ENCODE assay signal across 15 cellular contexts in genomic region chr2:207506426-207506825, GRCh38.
A peak's percentile ranks its signal among the peaks of the same experiment; 100 is the strongest.
DNase-seq lines count a peak whose midpoint lies in the region; TF ChIP-seq lines count a peak whose summit lies in the region.
"Had no signal": no experiment of that assay in that cellular context is flagged by ENCODE, and none has a peak within 500 bp of the region (broad histone marks: within the 10 kb centered on the region; RNA-seq: fewer than 3 reads in every experiment).

No MANE protein-coding gene starts in this region.

- H3K27me3 Mint-ChIP-seq in activated naive CD4-positive, alpha-beta T cell treated with anti-CD3 and anti-CD28 coated beads, Interleukin-2, amount 10 ng/mL, durations not matched to agents 7 days and 5 days: no peaks in the 10 kb centered on the region

- intact Hi-C loops in tibial artery (cut with DNase I; ENCODE audit: low total_unique reads): no loop called here

- H4K20me1 ChIP-seq in MM.1S (ENCODE audit: insufficient read depth, low read length): no peaks in the 10 kb centered on the region

- no peaks in the 10 kb centered on the region for H3K36me3 ChIP-seq in MM.1S (replicated peaks; ENCODE audit: insufficient read depth, low read length)
- no peaks in the 10 kb centered on the region for H3K36me3 ChIP-seq in brain microvascular endothelial cell (replicated peaks)
- H3K36me3 ChIP-seq in tibial artery: no peaks in the 10 kb centered on the region
- H3K36me3 ChIP-seq: cardiac muscle cell, upper lobe of left lung had no signal

- CTCF ChIA-PET in activated naive CD4-positive, alpha-beta T cell treated with anti-CD3 and anti-CD28 coated beads, Interleukin-2, amount 10 ng/mL, durations not matched to agents 7 days and 5 days (lab: Charles Lee): interaction anchor here (1.0 to 1.1 kb wide), 4 partner anchors 10 to 724 kb away, joined by 3 read pairs; no protein-coding TSS in a partner anchor

- H3K27ac ChIP-seq in MM.1S (ENCODE audit: low read length) (no peak overlapping the region), brain microvascular endothelial cell (peak overlapping the region; percentile 44), tibial artery (peak overlapping the region; percentile 41 to 67)
- H3K27ac ChIP-seq: cardiac muscle cell, upper lobe of left lung had no signal

- no peak overlapping the region for H2AFZ ChIP-seq in MM.1S (ENCODE audit: low read length)

- H3K4me3 ChIP-seq in MM.1S (ENCODE audit: low read length) (no peak overlapping the region), brain microvascular endothelial cell (ENCODE audit: low read depth, low read length) (no peak overlapping the region), tibial artery (no peak overlapping the region)
- H3K4me3 ChIP-seq: cardiac muscle cell, upper lobe of left lung had no signal

- peak overlapping the region; percentile 16 for H3K4me3 Mint-ChIP-seq in activated naive CD4-positive, alpha-beta T cell treated with anti-CD3 and anti-CD28 coated beads, Interleukin-2, amount 10 ng/mL, durations not matched to agents 7 days and 5 days

- no peak for DNase-seq in activated naive CD4-positive, alpha-beta T cell treated with anti-CD3 and anti-CD28 coated beads, Interleukin-2, amount 10 ng/mL, durations not matched to agents 7 days and 5 days
- DNase-seq in activated naive CD4-positive, alpha-beta T cell treated with Interleukin-2 at 50 U/mL for 16 hours: no peak
- DNase-seq in MM.1S (peak; percentile 23), brain microvascular endothelial cell (no peak), tibial artery (no peak), NCI-H2171 treated with DMSO at 0.1 percent for 48 hours (lab: John Stamatoyannopoulos, UW) (no peak), activated gamma-delta T cell treated with Interleukin-2 at 50 U/mL for 16 hours (no peak), pons (ENCODE audit: low spot score) (no peak)
- DNase-seq: activated CD8-positive, alpha-beta memory T cell treated with anti-CD3 and anti-CD28 coated beads for 24 hours; midbrain; NCI-H1417 treated with DMSO at 0.1 percent for 48 hours; NCI-H82; retina had no signal

- no peak overlapping the region for H3K4me2 ChIP-seq in MM.1S (ENCODE audit: low read depth, low read length)

- peaks cover 55% of the 10 kb centered on the region for H3K4me1 Mint-ChIP-seq in activated naive CD4-positive, alpha-beta T cell treated with anti-CD3 and anti-CD28 coated beads, Interleukin-2, amount 10 ng/mL, durations not matched to agents 7 days and 5 days

- no peaks in the 10 kb centered on the region for H3K79me2 ChIP-seq in MM.1S (ENCODE audit: low read length)

- TF ChIP-seq CTCF in MM.1S (IDR thresholded peaks at IDR 0.05; ENCODE audit: low read length) (no peak), brain microvascular endothelial cell (IDR thresholded peaks at IDR 0.05; ENCODE audit: low read depth, low read length, missing control alignments) (no peak), tibial artery (IDR thresholded peaks at IDR 0.05) (no peak)

- no peaks in the 10 kb centered on the region for H3K9me3 Mint-ChIP-seq in activated naive CD4-positive, alpha-beta T cell treated with anti-CD3 and anti-CD28 coated beads, Interleukin-2, amount 10 ng/mL, durations not matched to agents 7 days and 5 days

- peak overlapping the region; percentile 79 for H3K27ac Mint-ChIP-seq in activated naive CD4-positive, alpha-beta T cell treated with anti-CD3 and anti-CD28 coated beads, Interleukin-2, amount 10 ng/mL, durations not matched to agents 7 days and 5 days

- H3K27me3 ChIP-seq in MM.1S (replicated peaks; ENCODE audit: insufficient read depth, low read length) (no peaks in the 10 kb centered on the region), brain microvascular endothelial cell (replicated peaks) (no peaks in the 10 kb centered on the region), tibial artery (no peaks in the 10 kb centered on the region)
- H3K27me3 ChIP-seq: cardiac muscle cell, upper lobe of left lung had no signal

- H3K4me1 ChIP-seq in MM.1S (ENCODE audit: low read length) (peaks cover 13% of the 10 kb centered on the region), tibial artery (peaks cover 0 to 37% (median 27%) of the 10 kb centered on the region in 4 donors)

- no peaks in the 10 kb centered on the region for H3K36me3 Mint-ChIP-seq in activated naive CD4-positive, alpha-beta T cell treated with anti-CD3 and anti-CD28 coated beads, Interleukin-2, amount 10 ng/mL, durations not matched to agents 7 days and 5 days

- in situ Hi-C loops in brain microvascular endothelial cell (cut with HindIII; ENCODE audit: low pct_ligation_motif_present, low sequenced_read_pairs): no loop called here

- H3F3A ChIP-seq in MM.1S (ENCODE audit: insufficient read depth, low read length): no peaks in the 10 kb centered on the region

- no peak overlapping the region for H3K9ac ChIP-seq in MM.1S (ENCODE audit: low read length)

- H3K9me3 ChIP-seq in MM.1S (replicated peaks; ENCODE audit: insufficient read depth, low read length) (no peaks in the 10 kb centered on the region), tibial artery (no peaks in the 10 kb centered on the region)
- H3K9me3 ChIP-seq: upper lobe of left lung had no signal

- no peaks in the 10 kb centered on the region for H3K9me2 ChIP-seq in MM.1S (replicated peaks; ENCODE audit: insufficient read depth, low read length)
